In genomic region chr5:26805076-26805475, GRCh38 we compare ENCODE assay signal across 31 cellular contexts.
DNase-seq lines count a peak whose midpoint lies in the region; ATAC-seq and TF ChIP-seq lines count a peak whose summit lies in the region.
"Had no signal": no experiment of that assay in that cellular context is flagged by ENCODE, and none has a peak within 500 bp of the region (broad histone marks: within the 10 kb centered on the region; RNA-seq: fewer than 3 reads in every experiment).

No MANE protein-coding gene starts in this region.

- no peak overlapping the region for H3K56ac ChIP-seq in mesendoderm (ENCODE audit: low read length)

- H3K18ac ChIP-seq in mesendoderm (ENCODE audit: low read length), result no peak overlapping the region

- TF ChIP-seq POLR2A in transverse colon (IDR thresholded peaks at IDR 0.05), result no peak

- H2BK5ac ChIP-seq in mesendoderm (ENCODE audit: low read length), result no peak overlapping the region

- H2BK120ac ChIP-seq in mesendoderm (ENCODE audit: low read depth, low read length), result no peak overlapping the region

- H3K9ac ChIP-seq in mammary epithelial cell (ENCODE audit: insufficient read depth, low read length) (no peak overlapping the region), mesendoderm (ENCODE audit: low read length) (no peak overlapping the region)

- in situ Hi-C loops in mammary epithelial cell (cut with MboI; ENCODE audit: low sequenced_read_pairs in 2 of 2), result no loop called here
- in situ Hi-C loops in transverse colon (cut with MboI; ENCODE audit: low pct_ligation_motif_present in 1 of 4, low pct_unique_long_range_greater_than_20kb in 1 of 4, low sequenced_read_pairs in 3 of 4), result no loop called here

- H3K4me2 ChIP-seq in mammary epithelial cell (ENCODE audit: insufficient read depth, low read depth, low read length), result no peak overlapping the region
- no peak overlapping the region for H3K4me2 ChIP-seq in mesendoderm (ENCODE audit: low read length)

- no peak overlapping the region for H2AFZ ChIP-seq in mammary epithelial cell (ENCODE audit: low read depth, low read length)

- H3K4ac ChIP-seq in mesendoderm (ENCODE audit: low read depth, low read length), result no peak overlapping the region

- H3K27ac Mint-ChIP-seq in MCF 10A (ENCODE audit: low read depth, unreplicated experiment), result no peak overlapping the region
- H3K27ac Mint-ChIP-seq: activated CD4-positive, alpha-beta memory T cell treated with anti-CD3 and anti-CD28 coated beads, Interleukin-2, amount 10 ng/mL, durations not matched to agents 7 days and 5 days; activated naive CD8-positive, alpha-beta T cell treated with anti-CD3 and anti-CD28 coated beads, Interleukin-2, amount 50 U/mL, for 24 hours; natural killer cell treated with Interleukin-12 subunit alpha and Interleukin-12 subunit beta and Interleukin-15 and Interleukin-18, amount 100 ng/mL, for 72 hours; stimulated activated memory B cell treated with anti-CD40 and anti-IgM and Interleukin-4, amounts not matched to agents 10 μg/mL and 1 μg/mL and 100 μg/mL, for 72 hours had no signal

- CTCF ChIA-PET in MCF 10A (lab: Yijun Ruan, JAX), result interaction anchor here (0.5 kb wide), 1 partner anchor 1488 kb away, joined by 3 read pairs; no protein-coding TSS in a partner anchor
- CTCF ChIA-PET in mammary epithelial cell (lab: Charles Lee; ENCODE audit: low non-redundant PET), result no interaction called here
- CTCF ChIA-PET in HEK293 (lab: Yijun Ruan, JAX), result no interaction called here

- H3K27me3 Mint-ChIP-seq in MCF 10A (ENCODE audit: insufficient read depth, unreplicated experiment), result no peaks in the 10 kb centered on the region
- H3K27me3 Mint-ChIP-seq: activated CD4-positive, alpha-beta memory T cell treated with anti-CD3 and anti-CD28 coated beads, Interleukin-2, amount 10 ng/mL, durations not matched to agents 7 days and 5 days; activated naive CD8-positive, alpha-beta T cell treated with anti-CD3 and anti-CD28 coated beads, Interleukin-2, amount 50 U/mL, for 24 hours; natural killer cell treated with Interleukin-12 subunit alpha and Interleukin-12 subunit beta and Interleukin-15 and Interleukin-18, amount 100 ng/mL, for 72 hours; stimulated activated memory B cell treated with anti-CD40 and anti-IgM and Interleukin-4, amounts not matched to agents 10 μg/mL and 1 μg/mL and 100 μg/mL, for 72 hours had no signal

- POLR2A ChIA-PET in MCF 10A (lab: Yijun Ruan, JAX) (no interaction called here), HEK293 (lab: Yijun Ruan, JAX) (no interaction called here)

- no peaks in the 10 kb centered on the region for H3K79me1 ChIP-seq in mesendoderm (ENCODE audit: low read length)

- TF ChIP-seq EP300 in transverse colon (IDR thresholded peaks at IDR 0.05; ENCODE audit: low read depth), result no peak

- H2AK5ac ChIP-seq in mesendoderm (ENCODE audit: low read length), result no peak overlapping the region

- H3K4me3 ChIP-seq in mammary epithelial cell (replicated peaks in 1 of 3; ENCODE audit: insufficient read depth in 1 of 3, low read depth in 2 of 3, low read length in 3 of 3) (no peak overlapping the region), HEK293 (ENCODE audit: low read depth, low read length) (no peak overlapping the region), mesendoderm (ENCODE audit: low read length) (no peak overlapping the region), transverse colon (no peak overlapping the region)
- H3K4me3 ChIP-seq: lung, mucosa of descending colon, psoas muscle had no signal

- H4K20me1 ChIP-seq in mammary epithelial cell (ENCODE audit: insufficient read depth, low read length), result no peaks in the 10 kb centered on the region

- no peak overlapping the region for H3K23ac ChIP-seq in mesendoderm (ENCODE audit: low read length)

- H3K27ac ChIP-seq in mammary epithelial cell (ENCODE audit: insufficient read depth, low read depth, low read length) (no peak overlapping the region), HEK293 (ENCODE audit: extremely low read depth, low read depth, low read length) (no peak overlapping the region), mesendoderm (ENCODE audit: low read depth, low read length) (no peak overlapping the region), transverse colon (no peak overlapping the region)
- H3K27ac ChIP-seq: psoas muscle had no signal

- H3K27me3 ChIP-seq in mammary epithelial cell (ENCODE audit: insufficient read depth, low read length) (no peaks in the 10 kb centered on the region), mesendoderm (ENCODE audit: insufficient read depth, low read length, poor library complexity) (no peaks in the 10 kb centered on the region), transverse colon (no peaks in the 10 kb centered on the region)

- H3K9me3 Mint-ChIP-seq in MCF 10A (ENCODE audit: unreplicated experiment), result peaks cover 8% of the 10 kb centered on the region

- no peaks in the 10 kb centered on the region for H3K79me2 ChIP-seq in mammary epithelial cell (ENCODE audit: insufficient read depth, low read length)
- H3K79me2 ChIP-seq in mesendoderm (ENCODE audit: control insufficient read depth, insufficient read depth, low read length), result no peaks in the 10 kb centered on the region

- no peaks in the 10 kb centered on the region for H3K4me1 Mint-ChIP-seq in MCF 10A (ENCODE audit: insufficient read depth, unreplicated experiment)
- H3K4me1 Mint-ChIP-seq: activated CD4-positive, alpha-beta memory T cell treated with anti-CD3 and anti-CD28 coated beads, Interleukin-2, amount 10 ng/mL, durations not matched to agents 7 days and 5 days; activated naive CD8-positive, alpha-beta T cell treated with anti-CD3 and anti-CD28 coated beads, Interleukin-2, amount 50 U/mL, for 24 hours; stimulated activated memory B cell treated with anti-CD40 and anti-IgM and Interleukin-4, amounts not matched to agents 10 μg/mL and 1 μg/mL and 100 μg/mL, for 72 hours had no signal

- H3K36me3 ChIP-seq in mammary epithelial cell (ENCODE audit: insufficient read depth, low read length), result no peaks in the 10 kb centered on the region
- H3K36me3 ChIP-seq in HEK293 (ENCODE audit: control insufficient read depth in 2 of 2, insufficient read depth in 1 of 2, low read length in 2 of 2), result no peaks in the 10 kb centered on the region
- H3K36me3 ChIP-seq in mesendoderm (ENCODE audit: control insufficient read depth, insufficient read depth, low read length), result no peaks in the 10 kb centered on the region
- H3K36me3 ChIP-seq in transverse colon, result no peaks in the 10 kb centered on the region

- H3K4me1 ChIP-seq in mammary epithelial cell (ENCODE audit: insufficient read depth, low read length) (no peaks in the 10 kb centered on the region), HEK293 (ENCODE audit: control insufficient read depth, insufficient read depth, low read length) (no peaks in the 10 kb centered on the region), mesendoderm (ENCODE audit: control insufficient read depth, low read depth, low read length) (no peaks in the 10 kb centered on the region), transverse colon (no peaks in the 10 kb centered on the region)
- H3K4me1 ChIP-seq: psoas muscle had no signal

- no peaks in the 10 kb centered on the region for H3K36me3 Mint-ChIP-seq in MCF 10A (ENCODE audit: insufficient read depth, unreplicated experiment)
- H3K36me3 Mint-ChIP-seq: natural killer cell treated with Interleukin-12 subunit alpha and Interleukin-12 subunit beta and Interleukin-15 and Interleukin-18, amount 100 ng/mL, for 72 hours; stimulated activated memory B cell treated with anti-CD40 and anti-IgM and Interleukin-4, amounts not matched to agents 10 μg/mL and 1 μg/mL and 100 μg/mL, for 72 hours had no signal

- H4K5ac ChIP-seq in mesendoderm (ENCODE audit: low read length), result no peak overlapping the region

- dilution Hi-C loops in mammary epithelial cell (cut with HindIII; ENCODE audit: low sequenced_read_pairs), result no loop called here

- H3K4me3 Mint-ChIP-seq in MCF 10A (ENCODE audit: unreplicated experiment), result no peak overlapping the region
- H3K4me3 Mint-ChIP-seq: activated CD4-positive, alpha-beta memory T cell treated with anti-CD3 and anti-CD28 coated beads, Interleukin-2, amount 10 ng/mL, durations not matched to agents 7 days and 5 days; activated naive CD8-positive, alpha-beta T cell treated with anti-CD3 and anti-CD28 coated beads, Interleukin-2, amount 50 U/mL, for 24 hours; natural killer cell treated with Interleukin-12 subunit alpha and Interleukin-12 subunit beta and Interleukin-15 and Interleukin-18, amount 100 ng/mL, for 72 hours; stimulated activated memory B cell treated with anti-CD40 and anti-IgM and Interleukin-4, amounts not matched to agents 10 μg/mL and 1 μg/mL and 100 μg/mL, for 72 hours had no signal

- no peak for TF ChIP-seq CTCF in MCF 10A (IDR thresholded peaks at IDR 0.05; ENCODE audit: unreplicated experiment)
- no peak for TF ChIP-seq CTCF in mammary epithelial cell (conservative IDR thresholded peaks at IDR 0.05 in 1 of 2, IDR thresholded peaks at IDR 0.05 in 1 of 2; ENCODE audit: extremely low read depth in 1 of 2, insufficient read depth in 1 of 2, low read depth in 1 of 2, low read length in 2 of 2)
- no peak for TF ChIP-seq CTCF in HEK293 (tag by site-specific recombination; IDR thresholded peaks at IDR 0.05)
- no peak for TF ChIP-seq CTCF in transverse colon (IDR thresholded peaks at IDR 0.05)

- WGBS in mammary epithelial cell (ENCODE audit: low coverage, missing lambda C conversion rate), result 7% methylated on average over 1 of the region's 1 CpG
- WGBS in mesendoderm (ENCODE audit: extremely low coverage, insufficient coverage, low lambda C conversion rate), result no CpG with 5 or more reads among the region's 1 CpG
- 30 to 56% methylated on average over 1 of the region's 1 CpG for WGBS in transverse colon (ENCODE audit: low coverage in 1 of 2), 2 donors

- BruUV-seq in MCF 10A (replicated peaks; lab: Mats Ljungman, UMichigan), result no TSS peak
- BruUV-seq in mammary epithelial cell (replicated peaks; lab: Mats Ljungman, UMichigan), result no TSS peak

- no peak overlapping the region for H4K8ac ChIP-seq in mesendoderm (ENCODE audit: low read depth, low read length)

- no peak overlapping the region for H2BK15ac ChIP-seq in mesendoderm (replicated peaks; ENCODE audit: low read depth)

- ATAC-seq in GM21390 (IDR thresholded peaks at IDR 0.05; ENCODE audit: unreplicated experiment) (no peak), GM18867 (IDR thresholded peaks at IDR 0.05; ENCODE audit: unreplicated experiment) (no peak)
- ATAC-seq: activated naive CD8-positive, alpha-beta T cell treated with anti-CD3 and anti-CD28 coated beads, Interleukin-2, amount 50 U/mL, for 24 hours; mucosa of descending colon; natural killer cell treated with Interleukin-12 subunit alpha and Interleukin-12 subunit beta and Interleukin-15 and Interleukin-18, amount 100 ng/mL, for 72 hours; psoas muscle; SK-N-SH treated with all-trans-retinoic acid at 6 μM for 48 hours; stimulated activated memory B cell treated with anti-CD40 and anti-IgM and Interleukin-4, amounts not matched to agents 10 μg/mL and 1 μg/mL and 100 μg/mL, for 72 hours had no signal

- DNase-seq in MCF 10A (ENCODE audit: unreplicated experiment) (peak; percentile 15), mammary epithelial cell (no peak), NCI-H69 (lab: John Stamatoyannopoulos, UW) (peak; percentile 11), mesendoderm (peak; percentile 6), transverse colon (no peak)
- DNase-seq: activated CD4-positive, alpha-beta memory T cell treated with anti-CD3 and anti-CD28 coated beads, Interleukin-2, amount 10 ng/mL, durations not matched to agents 7 days and 5 days; activated CD8-positive, alpha-beta memory T cell treated with anti-CD3 and anti-CD28 coated beads, Interleukin-2, amount 50 U/mL, for 4 hours; activated naive CD4-positive, alpha-beta T cell; activated naive CD8-positive, alpha-beta T cell treated with anti-CD3 and anti-CD28 coated beads, Interleukin-2, amount 50 U/mL, for 24 hours; C1 segment of cervical spinal cord; COR-L47; cortex of kidney; effector memory CD4-positive, alpha-beta T cell; hypothalamus; KBM-7; MM.1S; mucosa of descending colon; NCI-H187; NCI-H226; NCI-H82; occipital lobe; psoas muscle; stimulated activated CD4-positive, alpha-beta T cell treated with anti-CD3 and anti-CD28 coated beads, Interleukin-15, amount 100 ng/mL, for 24 hours; substantia nigra had no signal

- no peaks in the 10 kb centered on the region for H3K9me3 ChIP-seq in mammary epithelial cell (replicated peaks; ENCODE audit: insufficient read depth, low read length)
- H3K9me3 ChIP-seq in HEK293 (ENCODE audit: control insufficient read depth, insufficient read depth, low read depth, low read length), result no peaks in the 10 kb centered on the region
- H3K9me3 ChIP-seq in transverse colon, result peaks cover 0 to 9% of the 10 kb centered on the region in 2 donors
- H3K9me3 ChIP-seq: psoas muscle had no signal

- intact Hi-C loops in MCF 10A (cut with micrococcal nuclease), result no loop called here
- intact Hi-C loops in mammary epithelial cell (cut with micrococcal nuclease), result no loop called here
- intact Hi-C loops in transverse colon (cut with DNase I; ENCODE audit: low total_unique reads), result no loop called here

Comparison
In these comparisons a context has a peak if more than half of its experiments do, and no peak if none do; other contexts are left out.
1. DNase-seq: peak in MCF 10A (single experiment), NCI-H69 (single experiment) and mesendoderm (single experiment); none in mammary epithelial cell (single experiment) and transverse colon (single experiment).